ENCODE assay signal across 8 cellular contexts in the genomic region with DNA sequence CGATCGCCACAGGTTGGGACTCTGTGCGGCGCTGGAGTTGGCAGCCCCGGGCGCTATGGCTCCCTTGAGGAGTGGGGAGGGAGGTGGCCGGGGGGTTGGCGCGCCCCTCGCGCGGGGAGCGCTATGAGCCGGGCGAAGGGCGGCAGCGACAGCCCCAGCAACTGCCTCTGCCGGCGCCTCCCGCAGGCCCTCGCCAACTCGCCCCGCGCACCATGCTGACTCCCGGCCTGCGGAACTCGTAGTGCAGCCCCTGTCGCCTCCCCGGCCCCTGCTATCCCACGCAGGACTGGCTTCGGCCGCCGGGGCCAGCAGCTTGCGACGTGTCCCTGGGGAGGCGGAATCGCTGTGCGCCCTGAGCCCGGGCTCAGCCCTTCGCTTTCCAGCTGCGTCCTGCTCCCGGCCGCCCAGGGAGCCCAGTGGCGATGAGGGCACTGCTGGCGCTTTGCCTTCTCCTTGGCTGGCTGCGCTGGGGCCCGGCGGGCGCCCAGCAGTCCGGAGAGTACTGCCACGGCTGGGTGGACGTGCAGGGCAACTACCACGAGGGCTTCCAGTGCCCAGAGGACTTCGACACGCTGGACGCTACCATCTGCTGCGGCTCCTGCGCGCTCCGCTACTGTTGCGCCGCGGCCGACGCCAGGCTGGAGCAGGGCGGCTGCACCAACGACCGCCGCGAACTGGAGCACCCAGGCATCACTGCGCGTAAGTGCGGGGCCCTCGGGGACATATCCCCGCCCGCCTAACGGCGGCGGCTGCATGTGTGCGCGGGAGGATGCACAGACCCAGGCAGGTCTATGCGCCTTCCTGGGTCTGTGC. TPM values are rescaled to one million over a fixed set of nuclear protein-coding genes. Genes with fewer than 3 reads are reported as not detected.
DNase-seq lines count a peak whose midpoint lies in the region; TF ChIP-seq lines count a peak whose summit lies in the region.

No MANE protein-coding gene starts in this region.

- H3K27me3 ChIP-seq in H7 (ENCODE audit: control insufficient read depth, insufficient read depth, low read length): peaks cover 68% of the 10 kb centered on the region
- peaks cover 64% of the 10 kb centered on the region for H3K27me3 ChIP-seq in NT2/D1 (ENCODE audit: insufficient read depth, insufficient read length)
- peaks cover 48% of the 10 kb centered on the region for H3K27me3 ChIP-seq in colonic mucosa

- H3K27me3 Mint-ChIP-seq in type B pancreatic cell: peaks cover 84% of the 10 kb centered on the region

- peak; percentile 46 for DNase-seq in GM13977 (ENCODE audit: low spot score)
- peak; percentile 63 for DNase-seq in H7
- DNase-seq in NT2/D1 (ENCODE audit: low read depth, low spot score): no peak
- no peak for DNase-seq in colonic mucosa
- DNase-seq in lung microvascular endothelial cell (ENCODE audit: low read depth in 2 of 2): peak; percentile 19 to 57
- DNase-seq in type B pancreatic cell (ENCODE audit: extremely low spot score, unreplicated experiment): no peak
- no peak for DNase-seq in NCI-H524 treated with DMSO at 0.1 percent for 48 hours (lab: John Stamatoyannopoulos, UW)
- DNase-seq in NCI-H1048 (lab: John Stamatoyannopoulos, UW): no peak

- H3K9me3 ChIP-seq in NT2/D1 (ENCODE audit: insufficient read depth, low read length) (no peaks in the 10 kb centered on the region), colonic mucosa (no peaks in the 10 kb centered on the region)

- peaks cover 25% of the 10 kb centered on the region for H3K4me1 Mint-ChIP-seq in type B pancreatic cell (ENCODE audit: unreplicated experiment)

- TF ChIP-seq CTCF in GM13977 (IDR thresholded peaks at IDR 0.05; ENCODE audit: extremely low read depth, insufficient read depth, missing control alignments) (no peak), colonic mucosa (IDR thresholded peaks at IDR 0.05) (no peak), type B pancreatic cell (conservative IDR thresholded peaks at IDR 0.05) (no peak)

- H3K9ac ChIP-seq in NT2/D1 (ENCODE audit: insufficient read length, low read depth) (peak overlapping the region; percentile 85), colonic mucosa (ENCODE audit: low read depth in 2 of 2, low read length in 2 of 2) (no peak overlapping the region)

- intact Hi-C loops in colonic mucosa (cut with DNase I): no loop called here

- H3K9me3 Mint-ChIP-seq in type B pancreatic cell: no peaks in the 10 kb centered on the region

- peak overlapping the region; percentile 61 for H3K4me3 ChIP-seq in H7 (ENCODE audit: insufficient read depth, low read depth, low read length)
- peak overlapping the region; percentile 66 for H3K4me3 ChIP-seq in NT2/D1 (ENCODE audit: insufficient read length, low read depth)
- H3K4me3 ChIP-seq in colonic mucosa: peak overlapping the region; percentile 36

- no peaks in the 10 kb centered on the region for H3K4me1 ChIP-seq in NT2/D1 (ENCODE audit: insufficient read depth, insufficient read length)
- H3K4me1 ChIP-seq in colonic mucosa: peaks cover 13% of the 10 kb centered on the region

- peak overlapping the region; percentile 90 for H3K4me3 Mint-ChIP-seq in type B pancreatic cell

- no peaks in the 10 kb centered on the region for H3K36me3 ChIP-seq in H7 (replicated peaks; ENCODE audit: control insufficient read depth, insufficient read depth, low read length)
- no peaks in the 10 kb centered on the region for H3K36me3 ChIP-seq in NT2/D1 (ENCODE audit: insufficient read depth, insufficient read length, low read length)
- no peaks in the 10 kb centered on the region for H3K36me3 ChIP-seq in colonic mucosa

- in situ Hi-C loops in GM13977 (cut with MboI; ENCODE audit: low pct_unique_long_range_greater_than_20kb, low sequenced_read_pairs, unreplicated experiment): no loop called here

- no peak overlapping the region for H3K27ac Mint-ChIP-seq in type B pancreatic cell

- no peaks in the 10 kb centered on the region for H3K36me3 Mint-ChIP-seq in type B pancreatic cell

- no peak overlapping the region for H3K27ac ChIP-seq in colonic mucosa

RNA-seq across cellular contexts. Expression of a gene that starts 0.6 kb away (rescaled TPM):
- 1.6 and 2.2 TPM in 2 replicates for total RNA-seq in H7 (2014; rRNA removed; shearing (Covaris generic))
- total RNA-seq in colonic mucosa: 1 to 10 TPM in 1 of 2 donors, under 1 TPM in 1; 0.86 to 1.1 TPM
- 0.44 and 0.60 TPM in 2 replicates for total RNA-seq in lung microvascular endothelial cell
- 0.24 and 3.0 TPM in 2 replicates for total RNA-seq in type B pancreatic cell (ENCODE audit: low replicate concordance)

Comparison
In these comparisons a context has a peak if more than half of its experiments do, and no peak if none do; other contexts are left out.
1. DNase-seq: peak in GM13977 (single experiment), H7 (single experiment) and lung microvascular endothelial cell (2 of 2); none in NT2/D1 (single experiment), colonic mucosa (single experiment), type B pancreatic cell (single experiment), NCI-H524 treated with DMSO at 0.1 percent for 48 hours (single experiment) and NCI-H1048 (single experiment).
2. Peak in every context shown above with its lines, with median percentiles within 50 percentile points of each other: H3K4me3 ChIP-seq.